In the genomic region with DNA sequence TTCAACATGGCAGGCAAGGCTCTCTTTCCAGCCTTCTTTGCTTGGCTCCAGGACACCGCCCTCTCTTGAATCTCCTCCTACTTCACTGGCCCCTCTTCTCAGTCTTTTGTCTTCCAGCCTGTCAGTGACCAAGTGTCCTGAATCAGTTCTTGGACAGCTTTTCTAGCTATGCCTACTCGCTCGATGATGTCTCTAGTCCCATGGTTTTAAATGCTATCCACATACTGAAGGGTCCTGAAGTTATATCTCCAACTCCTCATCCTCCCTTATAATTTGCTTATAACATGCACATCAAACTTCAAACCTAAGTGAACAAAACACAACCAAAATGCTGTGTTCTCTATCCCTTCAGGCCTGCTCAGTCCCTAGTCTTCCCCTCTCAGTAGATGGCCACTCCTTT, we compare ENCODE assay signal across 23 cellular contexts. TPM values are rescaled to one million over a fixed set of nuclear protein-coding genes. Genes with fewer than 3 reads are reported as not detected.
DNase-seq lines count a peak whose midpoint lies in the region; ATAC-seq, FAIRE-seq and TF ChIP-seq lines count a peak whose summit lies in the region.
"Had no signal": no experiment of that assay in that cellular context is flagged by ENCODE, and none has a peak within 500 bp of the region (broad histone marks: within the 10 kb centered on the region; RNA-seq: fewer than 3 reads in every experiment).

No MANE protein-coding gene starts in this region.

- H3K9me3 ChIP-seq in A549 (no peaks in the 10 kb centered on the region), osteoblast (ENCODE audit: low read depth, low read length) (no peaks in the 10 kb centered on the region)
- H3K9me3 ChIP-seq: BLaER1 had no signal

- H3K4me1 Mint-ChIP-seq in CD14-positive monocyte = peaks cover 16% of the 10 kb centered on the region

- H3K27ac Mint-ChIP-seq in CD14-positive monocyte = no peak overlapping the region
- H3K27ac Mint-ChIP-seq: B cell; CD4-positive, alpha-beta T cell; CD8-positive, alpha-beta memory T cell; HFFc6 had no signal

- DNase-seq in A549 (ENCODE audit: low read depth in 1 of 2, low spot score in 1 of 2) (no peak), CD14-positive monocyte (ENCODE audit: low spot score) (peak; percentile 9), osteoblast (ENCODE audit: insufficient read length, low spot score, missing footprints) (peak; percentile 25), HT-29 (ENCODE audit: low spot score) (no peak)
- no peak for DNase-seq in activated CD4-positive, CD25-positive, alpha-beta regulatory T cell (lab: John Stamatoyannopoulos, UW)
- DNase-seq: CD4-positive, alpha-beta T cell; CD8-positive, alpha-beta memory T cell; DMS 273 treated with DMSO at 0.1 percent for 48 hours; DMS79; EL; GDM1; GM23248; H7; HFFc6 had no signal

- H3K36me3 ChIP-seq in osteoblast (ENCODE audit: insufficient read depth, low read length) = no peaks in the 10 kb centered on the region
- H3K36me3 ChIP-seq: BLaER1 had no signal

- 95% methylated on average over 3 of the region's 3 CpGs for WGBS in A549 (ENCODE audit: missing lambda C conversion rate)

- ATAC-seq in A549 = no peak
- ATAC-seq: GM12878, HCT116 had no signal

- H3K27ac ChIP-seq in A549 (no peak overlapping the region), osteoblast (ENCODE audit: low read depth, low read length) (no peak overlapping the region)
- H3K27ac ChIP-seq: BLaER1, C4-2B, GM23248 had no signal

- TF ChIP-seq RAD21 in A549 (conservative IDR thresholded peaks at IDR 0.05 in 1 of 2, IDR thresholded peaks at IDR 0.05 in 1 of 2) = no peak
- TF ChIP-seq RAD21 in Ishikawa (IDR thresholded peaks at IDR 0.05; ENCODE audit: low read depth) = no peak

- CTCF ChIA-PET in A549 (lab: Yijun Ruan, JAX) = no interaction called here

- intact Hi-C loops in CD14-positive monocyte (cut with micrococcal nuclease) = no loop called here

- TF ChIP-seq POLR2A in A549 (IDR thresholded peaks at IDR 0.05; ENCODE audit: low read length) = no peak

- H3K4me2 ChIP-seq in A549 (no peak overlapping the region), osteoblast (ENCODE audit: insufficient read depth, low read length) (no peak overlapping the region)
- H3K4me2 ChIP-seq: BLaER1 had no signal

- H2AFZ ChIP-seq in osteoblast (ENCODE audit: low read length) = no peak overlapping the region
- H2AFZ ChIP-seq: GM23248 had no signal

- POLR2A ChIA-PET in A549 (lab: Yijun Ruan, JAX) = no interaction called here

- TF ChIP-seq EP300 in A549 (IDR thresholded peaks at IDR 0.05) (no peak), Ishikawa (IDR thresholded peaks at IDR 0.05; ENCODE audit: borderline replicate concordance) (no peak)

- peaks cover 31 to 52% (median 39%) of the 10 kb centered on the region in 3 donors for H3K27me3 Mint-ChIP-seq in CD14-positive monocyte (ENCODE audit: low read depth in 3 of 3)
- H3K27me3 Mint-ChIP-seq: CD4-positive, alpha-beta T cell; CD8-positive, alpha-beta memory T cell had no signal

- TF ChIP-seq CTCF in A549 (IDR thresholded peaks at IDR 0.05) = no peak
- no peak for TF ChIP-seq CTCF in CD14-positive monocyte (IDR thresholded peaks at IDR 0.05)
- no peak for TF ChIP-seq CTCF in osteoblast (IDR thresholded peaks at IDR 0.05; ENCODE audit: extremely low read depth, low read depth, low read length)

- H3K79me2 ChIP-seq in osteoblast (ENCODE audit: insufficient read depth, low read length) = no peaks in the 10 kb centered on the region

- H3K4me3 ChIP-seq in A549 = no peak overlapping the region
- no peak overlapping the region for H3K4me3 ChIP-seq in osteoblast (ENCODE audit: insufficient read depth, low read length)
- H3K4me3 ChIP-seq: BLaER1, GM12878, GM23248 had no signal

- peaks cover 0 to 1% of the 10 kb centered on the region in 2 donors for H3K36me3 Mint-ChIP-seq in CD14-positive monocyte

- H3K9me3 Mint-ChIP-seq in CD14-positive monocyte = peaks cover 0 to 20% (median 4%) of the 10 kb centered on the region in 7 donors
- H3K9me3 Mint-ChIP-seq: CD4-positive, alpha-beta T cell; CD8-positive, alpha-beta memory T cell; HFFc6 had no signal

- H4K20me1 ChIP-seq in osteoblast (ENCODE audit: insufficient read depth, low read length) = no peaks in the 10 kb centered on the region

- no peak for FAIRE-seq in A549 (lab: Jason Lieb, UNC)
- FAIRE-seq: D721Med, GM12878, H1 had no signal

- H3K4me3 Mint-ChIP-seq in CD14-positive monocyte = no peak overlapping the region
- H3K4me3 Mint-ChIP-seq: B cell; CD4-positive, alpha-beta T cell; CD8-positive, alpha-beta memory T cell; HFFc6 had no signal

- H3K4me1 ChIP-seq in A549 (peaks cover 30% of the 10 kb centered on the region), osteoblast (ENCODE audit: insufficient read depth, low read length) (peaks cover 15% of the 10 kb centered on the region)

- peaks cover 15% of the 10 kb centered on the region for H3K27me3 ChIP-seq in osteoblast (ENCODE audit: insufficient read depth, low read length)
- H3K27me3 ChIP-seq: BLaER1 had no signal

TF ChIP-seq in A549, 52 proteins besides CTCF, POLR2A, EP300 and RAD21:
- TF ChIP-seq, protein P1, sequence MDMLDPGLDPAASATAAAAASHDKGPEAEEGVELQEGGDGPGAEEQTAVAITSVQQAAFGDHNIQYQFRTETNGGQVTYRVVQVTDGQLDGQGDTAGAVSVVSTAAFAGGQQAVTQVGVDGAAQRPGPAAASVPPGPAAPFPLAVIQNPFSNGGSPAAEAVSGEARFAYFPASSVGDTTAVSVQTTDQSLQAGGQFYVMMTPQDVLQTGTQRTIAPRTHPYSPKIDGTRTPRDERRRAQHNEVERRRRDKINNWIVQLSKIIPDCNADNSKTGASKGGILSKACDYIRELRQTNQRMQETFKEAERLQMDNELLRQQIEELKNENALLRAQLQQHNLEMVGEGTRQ (IDR thresholded peaks at IDR 0.05) = no peak
- TF ChIP-seq, protein P2, sequence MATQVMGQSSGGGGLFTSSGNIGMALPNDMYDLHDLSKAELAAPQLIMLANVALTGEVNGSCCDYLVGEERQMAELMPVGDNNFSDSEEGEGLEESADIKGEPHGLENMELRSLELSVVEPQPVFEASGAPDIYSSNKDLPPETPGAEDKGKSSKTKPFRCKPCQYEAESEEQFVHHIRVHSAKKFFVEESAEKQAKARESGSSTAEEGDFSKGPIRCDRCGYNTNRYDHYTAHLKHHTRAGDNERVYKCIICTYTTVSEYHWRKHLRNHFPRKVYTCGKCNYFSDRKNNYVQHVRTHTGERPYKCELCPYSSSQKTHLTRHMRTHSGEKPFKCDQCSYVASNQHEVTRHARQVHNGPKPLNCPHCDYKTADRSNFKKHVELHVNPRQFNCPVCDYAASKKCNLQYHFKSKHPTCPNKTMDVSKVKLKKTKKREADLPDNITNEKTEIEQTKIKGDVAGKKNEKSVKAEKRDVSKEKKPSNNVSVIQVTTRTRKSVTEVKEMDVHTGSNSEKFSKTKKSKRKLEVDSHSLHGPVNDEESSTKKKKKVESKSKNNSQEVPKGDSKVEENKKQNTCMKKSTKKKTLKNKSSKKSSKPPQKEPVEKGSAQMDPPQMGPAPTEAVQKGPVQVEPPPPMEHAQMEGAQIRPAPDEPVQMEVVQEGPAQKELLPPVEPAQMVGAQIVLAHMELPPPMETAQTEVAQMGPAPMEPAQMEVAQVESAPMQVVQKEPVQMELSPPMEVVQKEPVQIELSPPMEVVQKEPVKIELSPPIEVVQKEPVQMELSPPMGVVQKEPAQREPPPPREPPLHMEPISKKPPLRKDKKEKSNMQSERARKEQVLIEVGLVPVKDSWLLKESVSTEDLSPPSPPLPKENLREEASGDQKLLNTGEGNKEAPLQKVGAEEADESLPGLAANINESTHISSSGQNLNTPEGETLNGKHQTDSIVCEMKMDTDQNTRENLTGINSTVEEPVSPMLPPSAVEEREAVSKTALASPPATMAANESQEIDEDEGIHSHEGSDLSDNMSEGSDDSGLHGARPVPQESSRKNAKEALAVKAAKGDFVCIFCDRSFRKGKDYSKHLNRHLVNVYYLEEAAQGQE (IDR thresholded peaks at IDR 0.05) = peak; percentile 59; the same call in 1 of the 2 replicates

TF ChIP-seq in Ishikawa, 13 proteins besides CTCF, POLR2A, EP300 and RAD21:
- TF ChIP-seq, protein P2 (IDR thresholded peaks at IDR 0.05; ENCODE audit: low read depth) = peak; percentile 47; the same call in 1 of the 2 replicates
- no peak for TF ChIP-seq NFIC (IDR thresholded peaks at IDR 0.05)
TF ChIP-seq in Ishikawa: peak in this region for 1.

RNA-seq across cellular contexts. Expression of a gene that starts 5.0 kb away (rescaled TPM):
- polyA plus RNA-seq in A549 (2011; rRNA removed) (0.62 and 1.1 TPM in 2 replicates), A549 (2017; fragmentation: RNase III; extraction: RNeasy Plus Mini Kit Qiagen cat#74134 plus additional on column Dnase treatment) (0.98 to 1.5 TPM (median 1.4 TPM) in 3 replicates), CD14-positive monocyte (not detected)
- 0.36 and 0.40 TPM in 2 replicates for polyA plus RNA-seq in A549 (2012; cell fraction: cytosol; rRNA removed)
- 0.55 and 1.3 TPM in 2 replicates for polyA plus RNA-seq in A549 (2012; cell fraction: nucleus; rRNA removed)
- polyA minus RNA-seq in A549 (2011; rRNA and poly(A)+ RNA removed) = 0.92 and 1.2 TPM in 2 replicates
- total RNA-seq in osteoblast = under 0.01 TPM in 1 of 2 replicates, not detected in the other
- total RNA-seq in HT-29 (2014; rRNA removed; shearing (Covaris generic)) = 1.1 and 1.7 TPM in 2 replicates
- total RNA-seq: B cell, GM12878, GM23248, H7, HFFc6 had no signal
- polyA plus RNA-seq: AG04450, GM23248 had no signal

Comparison
In these comparisons a context has a peak if more than half of its experiments do, and no peak if none do; other contexts are left out.
1. DNase-seq: peak in CD14-positive monocyte (single experiment) and osteoblast (single experiment); none in A549 (0 of 2), HT-29 (single experiment) and activated CD4-positive, CD25-positive, alpha-beta regulatory T cell (0 of 4).